1 cellular context compared by ENCODE assay signal in the genomic region with DNA sequence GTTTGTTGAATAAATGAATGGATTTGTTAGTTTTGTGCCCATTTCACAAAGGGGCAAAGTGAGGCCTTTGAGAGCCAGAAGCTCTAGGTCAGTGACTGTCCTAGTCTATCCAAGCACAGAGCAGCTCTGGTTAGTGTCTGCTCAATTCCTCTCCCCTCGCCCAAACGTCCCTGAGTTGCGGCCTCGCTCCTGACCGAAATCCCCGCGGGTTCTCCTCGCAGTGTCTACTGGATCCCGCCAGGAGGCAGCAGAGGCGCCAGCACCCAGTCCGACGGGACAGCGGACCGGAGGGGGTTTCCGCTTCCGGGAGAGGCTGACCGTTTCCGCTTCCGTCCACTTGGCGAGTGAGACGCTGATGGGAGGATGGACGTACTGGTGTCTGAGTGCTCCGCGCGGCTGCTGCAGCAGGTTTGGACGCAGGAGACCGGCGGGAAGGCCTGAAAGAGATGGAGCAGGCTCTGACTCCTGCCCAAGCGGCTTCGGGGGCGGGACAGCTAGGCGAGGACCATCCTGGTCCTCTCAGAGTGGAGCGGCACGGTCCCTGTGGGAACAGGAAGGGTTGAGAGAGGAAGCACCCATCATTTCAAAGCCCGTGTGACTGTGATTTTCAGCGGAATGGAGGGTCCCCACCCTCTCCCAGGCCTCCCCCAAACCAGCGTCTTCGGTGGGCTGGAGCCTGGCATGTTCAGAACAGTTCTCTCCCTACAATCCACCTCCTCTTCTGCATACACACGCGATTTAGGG.
TF ChIP-seq lines count a peak whose summit lies in the region.

Gene RARS1, plus strand, starts transcription at position 336 of the 744 bp plus-strand sequence. Its CDS starts 28 bp downstream, at position 364.

TF ChIP-seq in HepG2, 621 proteins besides CTCF, POLR2A, EP300 and RAD21 (continued from another document and continues in another):
- TF ChIP-seq CSRNP2 (CRISPR knock-in tag; conservative IDR thresholded peaks at IDR 0.05; ENCODE audit: low read depth) (no peak), ATF1 (CRISPR knock-in tag; IDR thresholded peaks at IDR 0.05) (no peak), CCDC6 (CRISPR knock-in tag; IDR thresholded peaks at IDR 0.05) (peak; percentile 58), ELF1 (CRISPR knock-in tag; IDR thresholded peaks at IDR 0.05) (peak; percentile 90), KLF9 (CRISPR knock-in tag; IDR thresholded peaks at IDR 0.05; ENCODE audit: low read depth) (peak; percentile 73; the same call in 1 of the 2 replicates), NFKBIZ (CRISPR knock-in tag; IDR thresholded peaks at IDR 0.05) (no peak), HDAC2 (CRISPR knock-in tag; IDR thresholded peaks at IDR 0.05) (peak; percentile 92), SAFB2 (CRISPR knock-in tag; IDR thresholded peaks at IDR 0.05; ENCODE audit: borderline replicate concordance, low read depth) (no peak; the same call in 1 of the 2 replicates), ISX (CRISPR knock-in tag; conservative IDR thresholded peaks at IDR 0.05) (no peak), ZNF792 (CRISPR knock-in tag; IDR thresholded peaks at IDR 0.05) (peak; percentile 70; the same call in 1 of the 2 replicates), SP4 (CRISPR knock-in tag; IDR thresholded peaks at IDR 0.05) (peak; percentile 85), RERE (CRISPR knock-in tag; IDR thresholded peaks at IDR 0.05; ENCODE audit: low read depth) (no peak), RARA (CRISPR knock-in tag; IDR thresholded peaks at IDR 0.05) (peak; percentile 34), NR2F2 (IDR thresholded peaks at IDR 0.05; ENCODE audit: borderline replicate concordance, low read depth) (no peak), AFF4 (CRISPR knock-in tag; IDR thresholded peaks at IDR 0.05) (no peak), U2AF2 (IDR thresholded peaks at IDR 0.05; ENCODE audit: low read depth, low read length) (no peak), ZFP41 (CRISPR knock-in tag; IDR thresholded peaks at IDR 0.05; ENCODE audit: borderline replicate concordance) (peak; percentile 55; the same call in 1 of the 2 replicates), CHCHD3 (CRISPR knock-in tag; IDR thresholded peaks at IDR 0.05) (peak; percentile 63; the same call in 1 of the 2 replicates), MED13 (CRISPR knock-in tag; IDR thresholded peaks at IDR 0.05) (peak; percentile 58; the same call in 1 of the 2 replicates), RELA (CRISPR knock-in tag; IDR thresholded peaks at IDR 0.05) (no peak), RBM22 (optimal IDR thresholded peaks at IDR 0.05; ENCODE audit: low read length) (peak; percentile 78), RFX5 (IDR thresholded peaks at IDR 0.05; ENCODE audit: low read depth, low read length) (no peak), ZNF557 (CRISPR knock-in tag; IDR thresholded peaks at IDR 0.05) (no peak; the same call in 1 of the 2 replicates), ZNF790 (CRISPR knock-in tag; IDR thresholded peaks at IDR 0.05; ENCODE audit: borderline replicate concordance) (no peak), JDP2 (CRISPR knock-in tag; IDR thresholded peaks at IDR 0.05; ENCODE audit: borderline replicate concordance) (no peak), ZEB1 (IDR thresholded peaks at IDR 0.05; ENCODE audit: insufficient replicate concordance, low read depth) (no peak), REPIN1 (CRISPR knock-in tag; IDR thresholded peaks at IDR 0.05; ENCODE audit: borderline replicate concordance, low read depth) (peak; percentile 91; the same call in 1 of the 2 replicates), TEAD2 (CRISPR knock-in tag; IDR thresholded peaks at IDR 0.05) (no peak), NR2C2 (CRISPR knock-in tag; IDR thresholded peaks at IDR 0.05; ENCODE audit: borderline replicate concordance) (peak; percentile 92)
- TF ChIP-seq, protein P1, sequence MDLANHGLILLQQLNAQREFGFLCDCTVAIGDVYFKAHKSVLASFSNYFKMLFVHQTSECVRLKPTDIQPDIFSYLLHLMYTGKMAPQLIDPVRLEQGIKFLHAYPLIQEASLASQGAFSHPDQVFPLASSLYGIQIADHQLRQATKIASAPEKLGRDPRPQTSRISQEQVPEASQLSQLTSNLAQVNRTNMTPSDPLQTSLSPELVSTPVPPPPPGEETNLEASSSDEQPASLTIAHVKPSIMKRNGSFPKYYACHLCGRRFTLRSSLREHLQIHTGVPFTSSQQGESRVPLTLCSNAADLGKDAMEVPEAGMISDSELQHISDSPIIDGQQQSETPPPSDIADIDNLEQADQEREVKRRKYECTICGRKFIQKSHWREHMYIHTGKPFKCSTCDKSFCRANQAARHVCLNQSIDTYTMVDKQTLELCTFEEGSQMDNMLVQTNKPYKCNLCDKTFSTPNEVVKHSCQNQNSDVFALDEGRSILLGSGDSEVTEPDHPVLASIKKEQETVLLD (CRISPR knock-in tag; IDR thresholded peaks at IDR 0.05; ENCODE audit: low read depth): peak; percentile 62; the same call in 1 of the 2 replicates
- TF ChIP-seq, protein P2, sequence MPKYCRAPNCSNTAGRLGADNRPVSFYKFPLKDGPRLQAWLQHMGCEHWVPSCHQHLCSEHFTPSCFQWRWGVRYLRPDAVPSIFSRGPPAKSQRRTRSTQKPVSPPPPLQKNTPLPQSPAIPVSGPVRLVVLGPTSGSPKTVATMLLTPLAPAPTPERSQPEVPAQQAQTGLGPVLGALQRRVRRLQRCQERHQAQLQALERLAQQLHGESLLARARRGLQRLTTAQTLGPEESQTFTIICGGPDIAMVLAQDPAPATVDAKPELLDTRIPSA (CRISPR knock-in tag; IDR thresholded peaks at IDR 0.05; ENCODE audit: borderline replicate concordance): no peak
- TF ChIP-seq, protein P3, sequence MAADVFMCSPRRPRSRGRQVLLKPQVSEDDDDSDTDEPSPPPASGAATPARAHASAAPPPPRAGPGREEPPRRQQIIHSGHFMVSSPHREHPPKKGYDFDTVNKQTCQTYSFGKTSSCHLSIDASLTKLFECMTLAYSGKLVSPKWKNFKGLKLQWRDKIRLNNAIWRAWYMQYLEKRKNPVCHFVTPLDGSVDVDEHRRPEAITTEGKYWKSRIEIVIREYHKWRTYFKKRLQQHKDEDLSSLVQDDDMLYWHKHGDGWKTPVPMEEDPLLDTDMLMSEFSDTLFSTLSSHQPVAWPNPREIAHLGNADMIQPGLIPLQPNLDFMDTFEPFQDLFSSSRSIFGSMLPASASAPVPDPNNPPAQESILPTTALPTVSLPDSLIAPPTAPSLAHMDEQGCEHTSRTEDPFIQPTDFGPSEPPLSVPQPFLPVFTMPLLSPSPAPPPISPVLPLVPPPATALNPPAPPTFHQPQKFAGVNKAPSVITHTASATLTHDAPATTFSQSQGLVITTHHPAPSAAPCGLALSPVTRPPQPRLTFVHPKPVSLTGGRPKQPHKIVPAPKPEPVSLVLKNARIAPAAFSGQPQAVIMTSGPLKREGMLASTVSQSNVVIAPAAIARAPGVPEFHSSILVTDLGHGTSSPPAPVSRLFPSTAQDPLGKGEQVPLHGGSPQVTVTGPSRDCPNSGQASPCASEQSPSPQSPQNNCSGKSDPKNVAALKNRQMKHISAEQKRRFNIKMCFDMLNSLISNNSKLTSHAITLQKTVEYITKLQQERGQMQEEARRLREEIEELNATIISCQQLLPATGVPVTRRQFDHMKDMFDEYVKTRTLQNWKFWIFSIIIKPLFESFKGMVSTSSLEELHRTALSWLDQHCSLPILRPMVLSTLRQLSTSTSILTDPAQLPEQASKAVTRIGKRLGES (CRISPR knock-in tag; IDR thresholded peaks at IDR 0.05; ENCODE audit: borderline replicate concordance): no peak
- TF ChIP-seq, protein P4, sequence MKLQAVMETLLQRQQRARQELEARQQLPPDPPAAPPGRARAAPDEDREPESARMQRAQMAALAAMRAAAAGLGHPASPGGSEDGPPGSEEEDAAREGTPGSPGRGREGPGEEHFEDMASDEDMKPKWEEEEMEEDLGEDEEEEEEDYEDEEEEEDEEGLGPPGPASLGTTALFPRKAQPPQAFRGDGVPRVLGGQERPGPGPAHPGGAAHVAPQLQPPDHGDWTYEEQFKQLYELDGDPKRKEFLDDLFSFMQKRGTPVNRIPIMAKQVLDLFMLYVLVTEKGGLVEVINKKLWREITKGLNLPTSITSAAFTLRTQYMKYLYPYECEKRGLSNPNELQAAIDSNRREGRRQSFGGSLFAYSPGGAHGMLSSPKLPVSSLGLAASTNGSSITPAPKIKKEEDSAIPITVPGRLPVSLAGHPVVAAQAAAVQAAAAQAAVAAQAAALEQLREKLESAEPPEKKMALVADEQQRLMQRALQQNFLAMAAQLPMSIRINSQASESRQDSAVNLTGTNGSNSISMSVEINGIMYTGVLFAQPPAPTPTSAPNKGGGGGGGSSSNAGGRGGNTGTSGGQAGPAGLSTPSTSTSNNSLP (IDR thresholded peaks at IDR 0.05; ENCODE audit: low read depth, low read length): no peak
- TF ChIP-seq, protein P5, sequence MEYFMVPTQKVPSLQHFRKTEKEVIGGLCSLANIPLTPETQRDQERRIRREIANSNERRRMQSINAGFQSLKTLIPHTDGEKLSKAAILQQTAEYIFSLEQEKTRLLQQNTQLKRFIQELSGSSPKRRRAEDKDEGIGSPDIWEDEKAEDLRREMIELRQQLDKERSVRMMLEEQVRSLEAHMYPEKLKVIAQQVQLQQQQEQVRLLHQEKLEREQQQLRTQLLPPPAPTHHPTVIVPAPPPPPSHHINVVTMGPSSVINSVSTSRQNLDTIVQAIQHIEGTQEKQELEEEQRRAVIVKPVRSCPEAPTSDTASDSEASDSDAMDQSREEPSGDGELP (IDR thresholded peaks at IDR 0.05; ENCODE audit: borderline replicate concordance, low read depth): peak; percentile 64; the same call in 1 of the 2 replicates
- TF ChIP-seq, protein P6, sequence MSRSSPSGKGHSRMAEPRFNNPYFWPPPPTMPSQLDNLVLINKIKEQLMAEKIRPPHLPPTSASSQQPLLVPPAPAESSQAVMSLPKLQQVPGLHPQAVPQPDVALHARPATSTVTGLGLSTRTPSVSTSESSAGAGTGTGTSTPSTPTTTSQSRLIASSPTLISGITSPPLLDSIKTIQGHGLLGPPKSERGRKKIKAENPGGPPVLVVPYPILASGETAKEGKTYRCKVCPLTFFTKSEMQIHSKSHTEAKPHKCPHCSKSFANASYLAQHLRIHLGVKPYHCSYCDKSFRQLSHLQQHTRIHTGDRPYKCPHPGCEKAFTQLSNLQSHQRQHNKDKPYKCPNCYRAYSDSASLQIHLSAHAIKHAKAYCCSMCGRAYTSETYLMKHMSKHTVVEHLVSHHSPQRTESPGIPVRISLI (CRISPR knock-in tag; IDR thresholded peaks at IDR 0.05; ENCODE audit: borderline replicate concordance): no peak; the same call in 1 of the 2 replicates
